ENCODE assay signal across 25 cellular contexts in genomic region chr4:16588170-16588569, GRCh38.
"Had no signal": no experiment of that assay in that cellular context is flagged by ENCODE, and none has a peak within 500 bp of the region (broad histone marks: within the 10 kb centered on the region; RNA-seq: fewer than 3 reads in every experiment).

No MANE protein-coding gene starts in this region.

- H3K4me1 ChIP-seq: body of pancreas, breast epithelium, SJCRH30 had no signal

- H3K27me3 Mint-ChIP-seq: activated CD4-positive, alpha-beta T cell treated with anti-CD3 and anti-CD28 coated beads, Interleukin-2, amount 10 ng/mL, durations not matched to agents 24 days and 14 days; activated T-cell treated with anti-CD3 and anti-CD28 coated beads, Interleukin-2, amount 50 U/mL, for 24 hours had no signal

- H3K9ac ChIP-seq: KMS-11, SK-N-SH had no signal

- H3K27ac ChIP-seq: body of pancreas, breast epithelium, KMS-11, SJCRH30 had no signal

- H3K4me2 ChIP-seq: KMS-11, SK-N-SH had no signal

- H3K9me3 Mint-ChIP-seq: activated CD4-positive, alpha-beta T cell treated with anti-CD3 and anti-CD28 coated beads, Interleukin-2, amount 10 ng/mL, durations not matched to agents 24 days and 14 days; activated naive CD4-positive, alpha-beta T cell treated with anti-CD3 and anti-CD28 coated beads for 36 hours; activated T-helper 2 cell treated with anti-CD3 and anti-CD28 coated beads, Interferon-gamma antibody, Interleukin-2, Interleukin-4, amounts not matched to agents 10 μg/mL and 5 μg/mL and 100 μg/mL, durations not matched to agents 14 hours and 24 hours and 36 hours; T-helper 1 cell treated with Interleukin-12 subunit alpha and Interleukin-12 subunit beta and Interleukin-4 antibody, amounts not matched to agents 30 μg/mL and 1 μg/mL, for 36 hours; T-helper 2 cell treated with Interferon-gamma antibody and Interleukin-4, amounts not matched to agents 5 μg/mL and 100 μg/mL, for 36 hours had no signal

- ATAC-seq: activated CD8-positive, alpha-beta T cell treated with anti-CD3 and anti-CD28 coated beads, Interleukin-2, amount 10 ng/mL, durations not matched to agents 7 days and 5 days; activated naive CD4-positive, alpha-beta T cell treated with anti-CD3 and anti-CD28 coated beads, Interleukin-2, amount 50 U/mL, for 72 hours; body of pancreas had no signal

- H3K9me2 ChIP-seq: SK-N-SH had no signal

- H3K36me3 Mint-ChIP-seq: activated naive CD4-positive, alpha-beta T cell treated with anti-CD3 and anti-CD28 coated beads, Interleukin-2, amount 50 U/mL, for 72 hours had no signal

- DNase-seq: activated CD4-positive, alpha-beta T cell treated with anti-CD3 and anti-CD28 coated beads, Interleukin-2, amount 10 ng/mL, durations not matched to agents 24 days and 14 days; activated CD4-positive, alpha-beta T cell treated with anti-CD3 and anti-CD28 coated beads, Interleukin-2, amount 50 U/mL, for 4 hours; activated CD8-positive, alpha-beta T cell treated with anti-CD3 and anti-CD28 coated beads, Interleukin-2, amount 10 ng/mL, durations not matched to agents 7 days and 5 days; activated gamma-delta T cell; activated naive CD4-positive, alpha-beta T cell treated with anti-CD3 and anti-CD28 coated beads for 36 hours; activated T-cell treated with anti-CD3 and anti-CD28 coated beads, Interleukin-2, amount 50 U/mL, for 24 hours; adrenal gland; body of pancreas; MM.1S; MV-4-11; NCI-H1092; NCI-H1436 treated with DMSO at 0.1 percent for 48 hours; NCI-H1694 treated with DMSO at 0.1 percent for 48 hours; NCI-H2029; NCI-H345; NCI-H524 treated with DMSO at 0.1 percent for 48 hours; Right ventricle myocardium superior; SJCRH30; SK-N-SH had no signal

- H3K4me1 Mint-ChIP-seq: activated CD4-positive, alpha-beta T cell treated with anti-CD3 and anti-CD28 coated beads, Interleukin-2, amount 10 ng/mL, durations not matched to agents 24 days and 14 days had no signal

- H3K4me3 Mint-ChIP-seq: activated CD4-positive, alpha-beta T cell treated with anti-CD3 and anti-CD28 coated beads, Interleukin-2, amount 10 ng/mL, durations not matched to agents 24 days and 14 days; activated CD8-positive, alpha-beta T cell treated with anti-CD3 and anti-CD28 coated beads, Interleukin-2, amount 10 ng/mL, durations not matched to agents 7 days and 5 days; activated naive CD4-positive, alpha-beta T cell treated with anti-CD3 and anti-CD28 coated beads for 36 hours; activated T-cell treated with anti-CD3 and anti-CD28 coated beads, Interleukin-2, amount 50 U/mL, for 24 hours; T-helper 1 cell treated with Interleukin-12 subunit alpha and Interleukin-12 subunit beta and Interleukin-4 antibody, amounts not matched to agents 30 μg/mL and 1 μg/mL, for 36 hours; T-helper 2 cell treated with Interferon-gamma antibody and Interleukin-4, amounts not matched to agents 5 μg/mL and 100 μg/mL, for 36 hours had no signal

- H3K27me3 ChIP-seq: adrenal gland, body of pancreas, breast epithelium had no signal

- H3K4me3 ChIP-seq: adrenal gland, body of pancreas, breast epithelium, SJCRH30 had no signal

- H3K27ac Mint-ChIP-seq: activated CD4-positive, alpha-beta T cell treated with anti-CD3 and anti-CD28 coated beads, Interleukin-2, amount 10 ng/mL, durations not matched to agents 24 days and 14 days; activated CD8-positive, alpha-beta T cell treated with anti-CD3 and anti-CD28 coated beads, Interleukin-2, amount 10 ng/mL, durations not matched to agents 7 days and 5 days; activated naive CD4-positive, alpha-beta T cell treated with anti-CD3 and anti-CD28 coated beads for 36 hours; activated naive CD4-positive, alpha-beta T cell treated with anti-CD3 and anti-CD28 coated beads, Interleukin-2, amount 50 U/mL, for 72 hours; activated T-cell treated with anti-CD3 and anti-CD28 coated beads, Interleukin-2, amount 50 U/mL, for 24 hours; activated T-helper 2 cell treated with anti-CD3 and anti-CD28 coated beads, Interferon-gamma antibody, Interleukin-2, Interleukin-4, amounts not matched to agents 10 μg/mL and 5 μg/mL and 100 μg/mL, durations not matched to agents 14 hours and 24 hours and 36 hours; T-helper 1 cell treated with Interleukin-12 subunit alpha and Interleukin-12 subunit beta and Interleukin-4 antibody, amounts not matched to agents 30 μg/mL and 1 μg/mL, for 36 hours; T-helper 2 cell treated with Interferon-gamma antibody and Interleukin-4, amounts not matched to agents 5 μg/mL and 100 μg/mL, for 36 hours had no signal

- H3K9me3 ChIP-seq: adrenal gland, body of pancreas, breast epithelium, SJCRH30, SK-N-SH had no signal

- H3K36me3 ChIP-seq: adrenal gland, breast epithelium, SJCRH30 had no signal
